In genomic region chr10:118498623-118499022, GRCh38 we compare ENCODE assay signal across 33 cellular contexts.
A peak's percentile ranks its signal among the peaks of the same experiment; 100 is the strongest.
DNase-seq lines count a peak whose midpoint lies in the region; ATAC-seq and TF ChIP-seq lines count a peak whose summit lies in the region.
"Had no signal": no experiment of that assay in that cellular context is flagged by ENCODE, and none has a peak within 500 bp of the region (broad histone marks: within the 10 kb centered on the region; RNA-seq: fewer than 3 reads in every experiment).

No MANE protein-coding gene starts in this region.

- no peak for TF ChIP-seq RAD21 in HCT116 (IDR thresholded peaks at IDR 0.05; ENCODE audit: low read depth)

- H3K27ac ChIP-seq in HCT116 (ENCODE audit: low read depth, low read length) (no peak overlapping the region), esophagus muscularis mucosa (replicated peaks in 1 of 4) (no peak overlapping the region), testis (no peak overlapping the region), heart right ventricle (no peak overlapping the region), neural progenitor cell (no peak overlapping the region)
- no peak overlapping the region for H3K27ac ChIP-seq in CD4-positive, alpha-beta T cell (ENCODE audit: low read depth, low read length)
- H3K27ac ChIP-seq: 22Rv1; A549; BLaER1; BLaER1 treated with 17β-estradiol and CSF1 and Interleukin-3, amounts not matched to agents 10 nM and 100 nM; C4-2B had no signal

- POLR2A ChIA-PET in HCT116 (lab: Charles Lee) = no interaction called here
- POLR2A ChIA-PET in CD4-positive, alpha-beta T cell (lab: Charles Lee) = no interaction called here

- H4K20me1 ChIP-seq in HCT116 (ENCODE audit: insufficient read depth) (no peaks in the 10 kb centered on the region), neural progenitor cell (ENCODE audit: low read depth) (no peaks in the 10 kb centered on the region)
- H4K20me1 ChIP-seq: BLaER1; BLaER1 treated with 17β-estradiol and CSF1 and Interleukin-3, amounts not matched to agents 10 nM and 100 nM had no signal

- TF ChIP-seq EP300 in esophagus muscularis mucosa (IDR thresholded peaks at IDR 0.05) = no peak

- H3K4me3 Mint-ChIP-seq in CD4-positive, alpha-beta T cell = no peak overlapping the region
- no peak overlapping the region for H3K4me3 Mint-ChIP-seq in neural progenitor cell
- H3K4me3 Mint-ChIP-seq: B cell; CD14-positive monocyte; CD4-positive, alpha-beta memory T cell; CD4-positive, CD25-positive, alpha-beta regulatory T cell; CD8-positive, alpha-beta memory T cell; CD8-positive, alpha-beta T cell had no signal

- H3K4me1 ChIP-seq in HCT116 (ENCODE audit: control insufficient read depth in 1 of 2, insufficient read depth in 2 of 2, low read length in 2 of 2) (peaks cover 0 to 11% of the 10 kb centered on the region in 2 experiments; a peak in 2 of 4 replicates), esophagus muscularis mucosa (peaks cover 0 to 2% (median 0%) of the 10 kb centered on the region in 4 donors), testis (no peaks in the 10 kb centered on the region), heart right ventricle (peaks cover 0 to 14% (median 8%) of the 10 kb centered on the region in 9 donors), neural progenitor cell (no peaks in the 10 kb centered on the region)
- H3K4me1 ChIP-seq: BE2C, BLaER1, Caco-2 had no signal

- H3K27ac Mint-ChIP-seq in CD4-positive, alpha-beta T cell = no peak overlapping the region
- no peak overlapping the region for H3K27ac Mint-ChIP-seq in neural progenitor cell
- H3K27ac Mint-ChIP-seq: B cell; CD14-positive monocyte; CD4-positive, alpha-beta memory T cell; CD4-positive, CD25-positive, alpha-beta regulatory T cell; CD8-positive, alpha-beta memory T cell; CD8-positive, alpha-beta T cell had no signal

- CTCF ChIA-PET in HCT116 (lab: Charles Lee) = no interaction called here
- CTCF ChIA-PET in CD4-positive, alpha-beta T cell (lab: Charles Lee) = no interaction called here

- ATAC-seq in HCT116 = peak; percentile 74
- no peak for ATAC-seq in CD4-positive, alpha-beta T cell (ENCODE audit: poor library complexity)
- ATAC-seq in heart right ventricle = no peak
- no peak for ATAC-seq in GM18517 (IDR thresholded peaks at IDR 0.05; ENCODE audit: unreplicated experiment)
- ATAC-seq: CD8-positive, alpha-beta T cell had no signal

- DNase-seq in ACHN (peak; percentile 2), HCT116 (ENCODE audit: low read depth, low spot score) (no peak), esophagus muscularis mucosa (ENCODE audit: extremely low spot score) (peak; percentile 37), testis (peak; percentile 29), heart right ventricle (no peak), neural progenitor cell (ENCODE audit: low spot score) (no peak)
- no peak for DNase-seq in CD4-positive, alpha-beta T cell
- DNase-seq: 8988T; AML-193; BE2C; C1 segment of cervical spinal cord; Caco-2; Calu3; CD4-positive, alpha-beta memory T cell; CD4-positive, CD25-positive, alpha-beta regulatory T cell; CD8-positive, alpha-beta memory T cell; CD8-positive, alpha-beta T cell; COR-L47; DMS 273 treated with DMSO at 0.1 percent for 48 hours; DMS153; DMS53; DMS79; DMS79 treated with DMSO at 0.1 percent for 48 hours; DND-41; EL had no signal

- in situ Hi-C loops in ACHN (cut with HindIII; ENCODE audit: low pct_ligation_motif_present, low pct_unique_long_range_greater_than_20kb, low sequenced_read_pairs) = no loop called here

- H3K27me3 ChIP-seq in HCT116 (ENCODE audit: insufficient read depth, low read length) (no peaks in the 10 kb centered on the region), esophagus muscularis mucosa (peaks cover 0 to 47% (median 0%) of the 10 kb centered on the region in 4 donors), testis (no peaks in the 10 kb centered on the region), heart right ventricle (peaks cover 0 to 4% (median 0%) of the 10 kb centered on the region in 7 donors), neural progenitor cell (no peaks in the 10 kb centered on the region)
- H3K27me3 ChIP-seq in CD4-positive, alpha-beta T cell (ENCODE audit: control insufficient read depth, insufficient read depth, low read length) = peaks cover 8% of the 10 kb centered on the region
- H3K27me3 ChIP-seq: BE2C; BLaER1; BLaER1 treated with 17β-estradiol and CSF1 and Interleukin-3, amounts not matched to agents 10 nM and 100 nM had no signal

- no TSS peak for BruUV-seq in HCT116 (replicated peaks; lab: Mats Ljungman, UMichigan)

- H3K9ac ChIP-seq in HCT116 (ENCODE audit: low read length) = no peak overlapping the region
- no peak overlapping the region for H3K9ac ChIP-seq in neural progenitor cell
- H3K9ac ChIP-seq: BLaER1; BLaER1 treated with 17β-estradiol and CSF1 and Interleukin-3, amounts not matched to agents 10 nM and 100 nM had no signal

- H3K4me1 Mint-ChIP-seq in CD4-positive, alpha-beta T cell (ENCODE audit: low read depth) = no peaks in the 10 kb centered on the region
- H3K4me1 Mint-ChIP-seq in neural progenitor cell = peaks cover 2% of the 10 kb centered on the region
- H3K4me1 Mint-ChIP-seq: B cell; CD4-positive, alpha-beta memory T cell; CD4-positive, CD25-positive, alpha-beta regulatory T cell; CD8-positive, alpha-beta memory T cell had no signal

- intact Hi-C loops in HCT116 (cut with micrococcal nuclease) (no loop called here), esophagus muscularis mucosa (cut with DNase I) (no loop called here), testis (cut with DNase I; ENCODE audit: low total_unique reads) (no loop called here), heart right ventricle (cut with DNase I) (no loop called here)
- intact Hi-C loops in CD4-positive, alpha-beta T cell (cut with DNase I, micrococcal nuclease) = no loop called here

- no peaks in the 10 kb centered on the region for H3F3A ChIP-seq in neural progenitor cell (ENCODE audit: low read depth)

- H3K79me2 ChIP-seq in HCT116 (ENCODE audit: insufficient read depth, low read length) = no peaks in the 10 kb centered on the region
- H3K79me2 ChIP-seq in neural progenitor cell (ENCODE audit: low read depth) = no peaks in the 10 kb centered on the region

- H3K9me3 ChIP-seq in HCT116 (ENCODE audit: control insufficient read depth in 1 of 2, insufficient read depth in 1 of 2, low read depth in 1 of 2, low read length in 2 of 2) = no peaks in the 10 kb centered on the region
- no peaks in the 10 kb centered on the region for H3K9me3 ChIP-seq in esophagus muscularis mucosa
- H3K9me3 ChIP-seq in testis = no peaks in the 10 kb centered on the region
- no peaks in the 10 kb centered on the region for H3K9me3 ChIP-seq in CD4-positive, alpha-beta T cell (ENCODE audit: control insufficient read depth, low read length)
- no peaks in the 10 kb centered on the region for H3K9me3 ChIP-seq in heart right ventricle
- H3K9me3 ChIP-seq in neural progenitor cell (ENCODE audit: low read depth) = no peaks in the 10 kb centered on the region
- H3K9me3 ChIP-seq: A549; BE2C; BLaER1; BLaER1 treated with 17β-estradiol and CSF1 and Interleukin-3, amounts not matched to agents 10 nM and 100 nM; Caco-2 had no signal

- RAD21 ChIA-PET in HCT116 (lab: Charles Lee; ENCODE audit: low non-redundant PET in 1 of 2, low total read pairs in 2 of 2, uncharacterized antibody in 2 of 2, unreplicated experiment in 2 of 2) = no interaction called here

- H3K9me2 ChIP-seq in HCT116 (ENCODE audit: insufficient read depth) = no peaks in the 10 kb centered on the region

- no peaks in the 10 kb centered on the region for H3K9me3 Mint-ChIP-seq in CD4-positive, alpha-beta T cell
- H3K9me3 Mint-ChIP-seq in neural progenitor cell = peaks cover 2% of the 10 kb centered on the region
- H3K9me3 Mint-ChIP-seq: CD4-positive, alpha-beta memory T cell; CD8-positive, alpha-beta memory T cell; CD8-positive, alpha-beta T cell had no signal

- 90% methylated on average over 4 of the region's 4 CpGs for WGBS in esophagus muscularis mucosa
- 69 to 77% methylated on average over 4 of the region's 4 CpGs for WGBS in testis, 2 donors
- 85 to 87% methylated on average over 4 of the region's 4 CpGs for WGBS in heart right ventricle, 2 donors

- no peak for TF ChIP-seq CTCF in HCT116 (IDR thresholded peaks at IDR 0.05 in 2 of 3, conservative IDR thresholded peaks at IDR 0.05 in 1 of 3; ENCODE audit: borderline replicate concordance in 1 of 3, insufficient read depth in 1 of 3, low read depth in 2 of 3, low read length in 2 of 3)
- TF ChIP-seq CTCF in esophagus muscularis mucosa (IDR thresholded peaks at IDR 0.05) = no peak
- TF ChIP-seq CTCF in testis (IDR thresholded peaks at IDR 0.05) = no peak
- no peak for TF ChIP-seq CTCF in CD4-positive, alpha-beta T cell (IDR thresholded peaks at IDR 0.05)
- TF ChIP-seq CTCF in heart right ventricle (IDR thresholded peaks at IDR 0.05) = no peak
- no peak for TF ChIP-seq CTCF in neural progenitor cell (IDR thresholded peaks at IDR 0.05)

- H3K36me3 Mint-ChIP-seq in CD4-positive, alpha-beta T cell (ENCODE audit: low read depth) = no peaks in the 10 kb centered on the region
- H3K36me3 Mint-ChIP-seq in neural progenitor cell = no peaks in the 10 kb centered on the region
- H3K36me3 Mint-ChIP-seq: CD14-positive monocyte; CD4-positive, alpha-beta memory T cell; CD4-positive, CD25-positive, alpha-beta regulatory T cell; CD8-positive, alpha-beta memory T cell; CD8-positive, alpha-beta T cell had no signal

- peaks cover 49% of the 10 kb centered on the region for H3K27me3 Mint-ChIP-seq in CD4-positive, alpha-beta T cell
- no peaks in the 10 kb centered on the region for H3K27me3 Mint-ChIP-seq in neural progenitor cell (ENCODE audit: insufficient read depth, low read depth)

- TF ChIP-seq POLR2A in HCT116 (IDR thresholded peaks at IDR 0.05; ENCODE audit: borderline replicate concordance, extremely low read depth, insufficient read depth, insufficient read length) = no peak
- no peak for TF ChIP-seq POLR2A in esophagus muscularis mucosa (IDR thresholded peaks at IDR 0.05; ENCODE audit: low read depth)
- TF ChIP-seq POLR2A in testis (IDR thresholded peaks at IDR 0.05) = no peak

- no peak overlapping the region for H3K4me3 ChIP-seq in HCT116 (replicated peaks in 1 of 2; ENCODE audit: low read depth in 1 of 2, low read length in 2 of 2)
- no peak overlapping the region for H3K4me3 ChIP-seq in esophagus muscularis mucosa
- no peak overlapping the region for H3K4me3 ChIP-seq in testis
- no peak overlapping the region for H3K4me3 ChIP-seq in heart right ventricle
- no peak overlapping the region for H3K4me3 ChIP-seq in neural progenitor cell
- H3K4me3 ChIP-seq: A549; BLaER1; BLaER1 treated with 17β-estradiol and CSF1 and Interleukin-3, amounts not matched to agents 10 nM and 100 nM had no signal

- H3K36me3 ChIP-seq in HCT116 (ENCODE audit: control insufficient read depth in 1 of 2, insufficient read depth in 2 of 2, low read length in 2 of 2) (no peaks in the 10 kb centered on the region), esophagus muscularis mucosa (no peaks in the 10 kb centered on the region), testis (ENCODE audit: low read depth, missing control alignments) (no peaks in the 10 kb centered on the region), heart right ventricle (no peaks in the 10 kb centered on the region), neural progenitor cell (no peaks in the 10 kb centered on the region)
- H3K36me3 ChIP-seq: BE2C; BLaER1; BLaER1 treated with 17β-estradiol and CSF1 and Interleukin-3, amounts not matched to agents 10 nM and 100 nM had no signal

- no peak overlapping the region for H2AFZ ChIP-seq in HCT116 (ENCODE audit: low read depth, low read length, poor library complexity, severe bottlenecking)
- no peak overlapping the region for H2AFZ ChIP-seq in neural progenitor cell (replicated peaks)

- H3K4me2 ChIP-seq in HCT116 (ENCODE audit: low read length) = no peak overlapping the region
- no peak overlapping the region for H3K4me2 ChIP-seq in neural progenitor cell
- H3K4me2 ChIP-seq: A549; BLaER1; BLaER1 treated with 17β-estradiol and CSF1 and Interleukin-3, amounts not matched to agents 10 nM and 100 nM had no signal

Comparison
In these comparisons a context has a peak if more than half of its experiments do, and no peak if none do; other contexts are left out.
1. DNase-seq: peak in ACHN (single experiment), esophagus muscularis mucosa (single experiment) and testis (single experiment); none in HCT116 (single experiment), CD4-positive, alpha-beta T cell (0 of 10), heart right ventricle (0 of 2) and neural progenitor cell (single experiment).